Comparison of ENCODE assay signal across 1 cellular context in the genomic region with DNA sequence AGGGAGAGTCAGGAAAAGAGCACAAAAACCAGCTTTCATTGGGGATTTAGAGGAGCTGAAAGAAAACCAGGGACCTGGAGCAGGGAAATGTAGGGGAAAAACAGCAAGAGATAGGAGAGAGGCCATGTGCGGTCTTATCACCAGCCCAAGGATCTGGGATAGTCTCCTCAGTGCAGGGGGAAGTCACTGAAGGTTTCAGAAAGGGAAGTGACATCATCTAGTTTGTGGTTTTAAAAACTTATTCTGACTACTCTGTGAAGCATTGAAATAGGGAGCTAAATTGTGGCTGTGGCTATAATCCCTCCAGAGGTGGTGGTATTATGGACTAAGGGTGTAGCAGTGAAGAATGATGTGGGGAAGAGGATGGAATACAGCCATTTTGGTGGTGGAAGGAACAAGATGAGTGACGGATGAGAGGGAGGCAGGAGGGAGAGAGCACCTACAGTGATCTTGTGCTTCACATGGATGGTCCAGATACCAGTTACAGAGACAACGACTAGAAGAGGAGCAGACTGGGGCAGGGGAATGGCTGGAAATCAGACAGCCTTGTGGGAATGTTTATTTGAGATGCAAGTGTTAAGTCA.
TF ChIP-seq lines count a peak whose summit lies in the region.

No MANE protein-coding gene starts in this region.

TF ChIP-seq in IMR-90, 13 proteins besides CTCF, POLR2A, EP300 and RAD21:
- no peak for TF ChIP-seq RCOR1 (IDR thresholded peaks at IDR 0.05; ENCODE audit: insufficient replicate concordance, low read length)
- TF ChIP-seq CEBPB (IDR thresholded peaks at IDR 0.05; ENCODE audit: low read depth, low read length), result no peak
- TF ChIP-seq, protein P1, sequence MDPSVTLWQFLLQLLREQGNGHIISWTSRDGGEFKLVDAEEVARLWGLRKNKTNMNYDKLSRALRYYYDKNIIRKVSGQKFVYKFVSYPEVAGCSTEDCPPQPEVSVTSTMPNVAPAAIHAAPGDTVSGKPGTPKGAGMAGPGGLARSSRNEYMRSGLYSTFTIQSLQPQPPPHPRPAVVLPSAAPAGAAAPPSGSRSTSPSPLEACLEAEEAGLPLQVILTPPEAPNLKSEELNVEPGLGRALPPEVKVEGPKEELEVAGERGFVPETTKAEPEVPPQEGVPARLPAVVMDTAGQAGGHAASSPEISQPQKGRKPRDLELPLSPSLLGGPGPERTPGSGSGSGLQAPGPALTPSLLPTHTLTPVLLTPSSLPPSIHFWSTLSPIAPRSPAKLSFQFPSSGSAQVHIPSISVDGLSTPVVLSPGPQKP (IDR thresholded peaks at IDR 0.05; ENCODE audit: borderline replicate concordance, low read depth, low read length), result no peak
- TF ChIP-seq RFX5 (IDR thresholded peaks at IDR 0.05; ENCODE audit: low read depth, low read length), result no peak
- no peak for TF ChIP-seq FOS (IDR thresholded peaks at IDR 0.05; ENCODE audit: low read depth, low read length)
- TF ChIP-seq MXI1 (IDR thresholded peaks at IDR 0.05; ENCODE audit: borderline replicate concordance, low read depth, low read length), result no peak
- TF ChIP-seq NFE2L2 (IDR thresholded peaks at IDR 0.05; ENCODE audit: low read depth, low read length), result no peak
- TF ChIP-seq MAFK (IDR thresholded peaks at IDR 0.05; ENCODE audit: low read depth, low read length), result no peak
- no peak for TF ChIP-seq CHD1 (IDR thresholded peaks at IDR 0.05; ENCODE audit: low read depth, low read length)
